ENCODE assay signal across 1 cellular context in the genomic region with DNA sequence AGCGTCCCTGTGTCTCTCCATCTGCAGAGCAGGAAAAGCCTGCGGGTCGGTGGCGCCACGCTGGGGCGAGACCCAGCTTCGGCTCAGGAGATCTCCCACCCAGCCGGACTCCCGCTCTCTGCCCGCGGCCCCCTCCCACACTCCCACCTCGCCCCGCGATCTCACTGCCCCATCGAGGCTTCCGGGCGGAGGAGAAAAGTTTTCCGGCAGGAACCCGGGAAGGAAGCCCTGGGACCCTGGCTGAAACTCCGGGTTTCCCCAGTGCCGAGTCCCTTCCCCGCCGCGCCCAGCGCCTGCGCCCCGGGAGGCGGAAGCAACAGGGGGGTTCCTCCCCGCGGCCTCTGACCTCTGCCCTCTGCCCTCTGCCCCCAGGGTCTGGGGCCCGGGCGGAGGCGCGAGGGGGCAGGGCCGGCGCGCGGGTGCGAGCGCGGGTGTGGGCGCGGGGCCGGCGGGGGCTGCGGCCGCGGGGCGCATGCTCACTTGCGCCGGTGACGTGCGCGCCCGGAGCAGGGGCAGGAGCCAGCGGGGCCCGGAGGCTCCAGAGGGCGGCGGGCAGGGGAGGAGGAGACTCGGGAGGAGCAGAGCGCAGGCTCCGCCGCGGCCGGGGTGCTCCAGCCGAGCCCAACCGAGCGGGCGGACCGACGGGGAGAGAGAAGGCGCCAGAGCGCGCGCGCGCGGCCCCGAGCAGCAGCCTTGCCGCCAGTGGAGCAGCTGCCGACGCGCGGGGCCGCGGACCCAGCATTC.
TF ChIP-seq lines count a peak whose summit lies in the region.

Gene ATP11A (plus strand): TSS at position 541 of the 744 bp plus-strand sequence. CDS start 379 bp downstream, outside the sequence.

TF ChIP-seq in K562, 482 proteins besides CTCF, POLR2A, EP300 and RAD21 (continued from another document and continues in another):
- TF ChIP-seq ZFP1 (CRISPR knock-in tag; IDR thresholded peaks at IDR 0.05): no peak
- TF ChIP-seq, protein P1, sequence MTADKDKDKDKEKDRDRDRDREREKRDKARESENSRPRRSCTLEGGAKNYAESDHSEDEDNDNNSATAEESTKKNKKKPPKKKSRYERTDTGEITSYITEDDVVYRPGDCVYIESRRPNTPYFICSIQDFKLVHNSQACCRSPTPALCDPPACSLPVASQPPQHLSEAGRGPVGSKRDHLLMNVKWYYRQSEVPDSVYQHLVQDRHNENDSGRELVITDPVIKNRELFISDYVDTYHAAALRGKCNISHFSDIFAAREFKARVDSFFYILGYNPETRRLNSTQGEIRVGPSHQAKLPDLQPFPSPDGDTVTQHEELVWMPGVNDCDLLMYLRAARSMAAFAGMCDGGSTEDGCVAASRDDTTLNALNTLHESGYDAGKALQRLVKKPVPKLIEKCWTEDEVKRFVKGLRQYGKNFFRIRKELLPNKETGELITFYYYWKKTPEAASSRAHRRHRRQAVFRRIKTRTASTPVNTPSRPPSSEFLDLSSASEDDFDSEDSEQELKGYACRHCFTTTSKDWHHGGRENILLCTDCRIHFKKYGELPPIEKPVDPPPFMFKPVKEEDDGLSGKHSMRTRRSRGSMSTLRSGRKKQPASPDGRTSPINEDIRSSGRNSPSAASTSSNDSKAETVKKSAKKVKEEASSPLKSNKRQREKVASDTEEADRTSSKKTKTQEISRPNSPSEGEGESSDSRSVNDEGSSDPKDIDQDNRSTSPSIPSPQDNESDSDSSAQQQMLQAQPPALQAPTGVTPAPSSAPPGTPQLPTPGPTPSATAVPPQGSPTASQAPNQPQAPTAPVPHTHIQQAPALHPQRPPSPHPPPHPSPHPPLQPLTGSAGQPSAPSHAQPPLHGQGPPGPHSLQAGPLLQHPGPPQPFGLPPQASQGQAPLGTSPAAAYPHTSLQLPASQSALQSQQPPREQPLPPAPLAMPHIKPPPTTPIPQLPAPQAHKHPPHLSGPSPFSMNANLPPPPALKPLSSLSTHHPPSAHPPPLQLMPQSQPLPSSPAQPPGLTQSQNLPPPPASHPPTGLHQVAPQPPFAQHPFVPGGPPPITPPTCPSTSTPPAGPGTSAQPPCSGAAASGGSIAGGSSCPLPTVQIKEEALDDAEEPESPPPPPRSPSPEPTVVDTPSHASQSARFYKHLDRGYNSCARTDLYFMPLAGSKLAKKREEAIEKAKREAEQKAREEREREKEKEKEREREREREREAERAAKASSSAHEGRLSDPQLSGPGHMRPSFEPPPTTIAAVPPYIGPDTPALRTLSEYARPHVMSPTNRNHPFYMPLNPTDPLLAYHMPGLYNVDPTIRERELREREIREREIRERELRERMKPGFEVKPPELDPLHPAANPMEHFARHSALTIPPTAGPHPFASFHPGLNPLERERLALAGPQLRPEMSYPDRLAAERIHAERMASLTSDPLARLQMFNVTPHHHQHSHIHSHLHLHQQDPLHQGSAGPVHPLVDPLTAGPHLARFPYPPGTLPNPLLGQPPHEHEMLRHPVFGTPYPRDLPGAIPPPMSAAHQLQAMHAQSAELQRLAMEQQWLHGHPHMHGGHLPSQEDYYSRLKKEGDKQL (CRISPR knock-in tag; IDR thresholded peaks at IDR 0.05; ENCODE audit: borderline replicate concordance): no peak
- TF ChIP-seq, protein P2, sequence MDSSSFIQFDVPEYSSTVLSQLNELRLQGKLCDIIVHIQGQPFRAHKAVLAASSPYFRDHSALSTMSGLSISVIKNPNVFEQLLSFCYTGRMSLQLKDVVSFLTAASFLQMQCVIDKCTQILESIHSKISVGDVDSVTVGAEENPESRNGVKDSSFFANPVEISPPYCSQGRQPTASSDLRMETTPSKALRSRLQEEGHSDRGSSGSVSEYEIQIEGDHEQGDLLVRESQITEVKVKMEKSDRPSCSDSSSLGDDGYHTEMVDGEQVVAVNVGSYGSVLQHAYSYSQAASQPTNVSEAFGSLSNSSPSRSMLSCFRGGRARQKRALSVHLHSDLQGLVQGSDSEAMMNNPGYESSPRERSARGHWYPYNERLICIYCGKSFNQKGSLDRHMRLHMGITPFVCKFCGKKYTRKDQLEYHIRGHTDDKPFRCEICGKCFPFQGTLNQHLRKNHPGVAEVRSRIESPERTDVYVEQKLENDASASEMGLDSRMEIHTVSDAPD (CRISPR knock-in tag; IDR thresholded peaks at IDR 0.05): no peak
- no peak for TF ChIP-seq KAT8 (IDR thresholded peaks at IDR 0.05; ENCODE audit: low read depth)
- peak; percentile 99 for TF ChIP-seq NR2C1 (IDR thresholded peaks at IDR 0.05)
- peak; percentile 99 for TF ChIP-seq NR2C1 (tag; IDR thresholded peaks at IDR 0.05)
- TF ChIP-seq, protein P3, sequence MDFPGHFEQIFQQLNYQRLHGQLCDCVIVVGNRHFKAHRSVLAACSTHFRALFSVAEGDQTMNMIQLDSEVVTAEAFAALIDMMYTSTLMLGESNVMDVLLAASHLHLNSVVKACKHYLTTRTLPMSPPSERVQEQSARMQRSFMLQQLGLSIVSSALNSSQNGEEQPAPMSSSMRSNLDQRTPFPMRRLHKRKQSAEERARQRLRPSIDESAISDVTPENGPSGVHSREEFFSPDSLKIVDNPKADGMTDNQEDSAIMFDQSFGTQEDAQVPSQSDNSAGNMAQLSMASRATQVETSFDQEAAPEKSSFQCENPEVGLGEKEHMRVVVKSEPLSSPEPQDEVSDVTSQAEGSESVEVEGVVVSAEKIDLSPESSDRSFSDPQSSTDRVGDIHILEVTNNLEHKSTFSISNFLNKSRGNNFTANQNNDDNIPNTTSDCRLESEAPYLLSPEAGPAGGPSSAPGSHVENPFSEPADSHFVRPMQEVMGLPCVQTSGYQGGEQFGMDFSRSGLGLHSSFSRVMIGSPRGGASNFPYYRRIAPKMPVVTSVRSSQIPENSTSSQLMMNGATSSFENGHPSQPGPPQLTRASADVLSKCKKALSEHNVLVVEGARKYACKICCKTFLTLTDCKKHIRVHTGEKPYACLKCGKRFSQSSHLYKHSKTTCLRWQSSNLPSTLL (IDR thresholded peaks at IDR 0.05): no peak
- TF ChIP-seq NFRKB (IDR thresholded peaks at IDR 0.05; ENCODE audit: low read depth): no peak
- TF ChIP-seq CBFA2T3 (IDR thresholded peaks at IDR 0.05): no peak
- TF ChIP-seq ZBTB26 (CRISPR knock-in tag; IDR thresholded peaks at IDR 0.05): no peak
- TF ChIP-seq RFX1 (IDR thresholded peaks at IDR 0.05): no peak
- no peak for TF ChIP-seq TGIF2 (CRISPR knock-in tag; IDR thresholded peaks at IDR 0.05)
- no peak for TF ChIP-seq HBP1 (CRISPR knock-in tag; IDR thresholded peaks at IDR 0.05)
- no peak for TF ChIP-seq THRA (IDR thresholded peaks at IDR 0.05)
- TF ChIP-seq, protein P4, sequence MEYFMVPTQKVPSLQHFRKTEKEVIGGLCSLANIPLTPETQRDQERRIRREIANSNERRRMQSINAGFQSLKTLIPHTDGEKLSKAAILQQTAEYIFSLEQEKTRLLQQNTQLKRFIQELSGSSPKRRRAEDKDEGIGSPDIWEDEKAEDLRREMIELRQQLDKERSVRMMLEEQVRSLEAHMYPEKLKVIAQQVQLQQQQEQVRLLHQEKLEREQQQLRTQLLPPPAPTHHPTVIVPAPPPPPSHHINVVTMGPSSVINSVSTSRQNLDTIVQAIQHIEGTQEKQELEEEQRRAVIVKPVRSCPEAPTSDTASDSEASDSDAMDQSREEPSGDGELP (CRISPR knock-in tag; IDR thresholded peaks at IDR 0.05; ENCODE audit: borderline replicate concordance): peak; percentile 59
- peak; percentile 48 for TF ChIP-seq POLR2H (tag; IDR thresholded peaks at IDR 0.05; ENCODE audit: low read depth)
- TF ChIP-seq MTA3 (IDR thresholded peaks at IDR 0.05; ENCODE audit: borderline replicate concordance): no peak
- TF ChIP-seq ZNF583 (CRISPR knock-in tag; IDR thresholded peaks at IDR 0.05): no peak
- no peak for TF ChIP-seq CBFB (CRISPR knock-in tag; IDR thresholded peaks at IDR 0.05)
- no peak for TF ChIP-seq GTF2F1 (IDR thresholded peaks at IDR 0.05; ENCODE audit: low read depth, low read length)
- no peak for TF ChIP-seq ZBTB12 (CRISPR knock-in tag; IDR thresholded peaks at IDR 0.05)
- peak; percentile 40; the same call in 1 of the 2 replicates for TF ChIP-seq SIN3B (IDR thresholded peaks at IDR 0.05; ENCODE audit: low read depth)
- peak; percentile 15; the same call in 1 of the 2 replicates for TF ChIP-seq L3MBTL2 (IDR thresholded peaks at IDR 0.05)
- TF ChIP-seq, protein P5, sequence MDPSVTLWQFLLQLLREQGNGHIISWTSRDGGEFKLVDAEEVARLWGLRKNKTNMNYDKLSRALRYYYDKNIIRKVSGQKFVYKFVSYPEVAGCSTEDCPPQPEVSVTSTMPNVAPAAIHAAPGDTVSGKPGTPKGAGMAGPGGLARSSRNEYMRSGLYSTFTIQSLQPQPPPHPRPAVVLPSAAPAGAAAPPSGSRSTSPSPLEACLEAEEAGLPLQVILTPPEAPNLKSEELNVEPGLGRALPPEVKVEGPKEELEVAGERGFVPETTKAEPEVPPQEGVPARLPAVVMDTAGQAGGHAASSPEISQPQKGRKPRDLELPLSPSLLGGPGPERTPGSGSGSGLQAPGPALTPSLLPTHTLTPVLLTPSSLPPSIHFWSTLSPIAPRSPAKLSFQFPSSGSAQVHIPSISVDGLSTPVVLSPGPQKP (CRISPR knock-in tag; IDR thresholded peaks at IDR 0.05): no peak
- TF ChIP-seq ELF1 (tag; IDR thresholded peaks at IDR 0.05): peak; percentile 89
- no peak for TF ChIP-seq ZKSCAN8 (CRISPR knock-in tag; IDR thresholded peaks at IDR 0.05)
- TF ChIP-seq TAF1 (IDR thresholded peaks at IDR 0.05; ENCODE audit: control insufficient read depth, extremely low read depth, insufficient read depth, low read length, severe bottlenecking): peak; percentile 61
- peak; percentile 31; the same call in 1 of the 2 replicates for TF ChIP-seq CHD2 (IDR thresholded peaks at IDR 0.05; ENCODE audit: low read depth, low read length)
- no peak for TF ChIP-seq ARID1B (IDR thresholded peaks at IDR 0.05)
- TF ChIP-seq, protein P6, sequence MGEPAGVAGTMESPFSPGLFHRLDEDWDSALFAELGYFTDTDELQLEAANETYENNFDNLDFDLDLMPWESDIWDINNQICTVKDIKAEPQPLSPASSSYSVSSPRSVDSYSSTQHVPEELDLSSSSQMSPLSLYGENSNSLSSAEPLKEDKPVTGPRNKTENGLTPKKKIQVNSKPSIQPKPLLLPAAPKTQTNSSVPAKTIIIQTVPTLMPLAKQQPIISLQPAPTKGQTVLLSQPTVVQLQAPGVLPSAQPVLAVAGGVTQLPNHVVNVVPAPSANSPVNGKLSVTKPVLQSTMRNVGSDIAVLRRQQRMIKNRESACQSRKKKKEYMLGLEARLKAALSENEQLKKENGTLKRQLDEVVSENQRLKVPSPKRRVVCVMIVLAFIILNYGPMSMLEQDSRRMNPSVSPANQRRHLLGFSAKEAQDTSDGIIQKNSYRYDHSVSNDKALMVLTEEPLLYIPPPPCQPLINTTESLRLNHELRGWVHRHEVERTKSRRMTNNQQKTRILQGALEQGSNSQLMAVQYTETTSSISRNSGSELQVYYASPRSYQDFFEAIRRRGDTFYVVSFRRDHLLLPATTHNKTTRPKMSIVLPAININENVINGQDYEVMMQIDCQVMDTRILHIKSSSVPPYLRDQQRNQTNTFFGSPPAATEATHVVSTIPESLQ (CRISPR knock-in tag; IDR thresholded peaks at IDR 0.05): no peak
- TF ChIP-seq SAP30 (IDR thresholded peaks at IDR 0.05; ENCODE audit: borderline replicate concordance, insufficient read depth, low read depth, low read length, poor library complexity, severe bottlenecking): no peak
- no peak for TF ChIP-seq NUFIP1 (IDR thresholded peaks at IDR 0.05; ENCODE audit: partially characterized antibody)
- no peak for TF ChIP-seq SAFB (IDR thresholded peaks at IDR 0.05; ENCODE audit: borderline replicate concordance, low read depth, low read length)
- TF ChIP-seq MEIS2 (IDR thresholded peaks at IDR 0.05; ENCODE audit: partially characterized antibody): peak; percentile 31
- TF ChIP-seq, protein P7, sequence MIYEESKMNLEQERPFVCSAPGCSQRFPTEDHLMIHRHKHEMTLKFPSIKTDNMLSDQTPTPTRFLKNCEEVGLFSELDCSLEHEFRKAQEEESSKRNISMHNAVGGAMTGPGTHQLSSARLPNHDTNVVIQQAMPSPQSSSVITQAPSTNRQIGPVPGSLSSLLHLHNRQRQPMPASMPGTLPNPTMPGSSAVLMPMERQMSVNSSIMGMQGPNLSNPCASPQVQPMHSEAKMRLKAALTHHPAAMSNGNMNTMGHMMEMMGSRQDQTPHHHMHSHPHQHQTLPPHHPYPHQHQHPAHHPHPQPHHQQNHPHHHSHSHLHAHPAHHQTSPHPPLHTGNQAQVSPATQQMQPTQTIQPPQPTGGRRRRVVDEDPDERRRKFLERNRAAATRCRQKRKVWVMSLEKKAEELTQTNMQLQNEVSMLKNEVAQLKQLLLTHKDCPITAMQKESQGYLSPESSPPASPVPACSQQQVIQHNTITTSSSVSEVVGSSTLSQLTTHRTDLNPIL (CRISPR knock-in tag; IDR thresholded peaks at IDR 0.05): no peak
